In the genomic region with DNA sequence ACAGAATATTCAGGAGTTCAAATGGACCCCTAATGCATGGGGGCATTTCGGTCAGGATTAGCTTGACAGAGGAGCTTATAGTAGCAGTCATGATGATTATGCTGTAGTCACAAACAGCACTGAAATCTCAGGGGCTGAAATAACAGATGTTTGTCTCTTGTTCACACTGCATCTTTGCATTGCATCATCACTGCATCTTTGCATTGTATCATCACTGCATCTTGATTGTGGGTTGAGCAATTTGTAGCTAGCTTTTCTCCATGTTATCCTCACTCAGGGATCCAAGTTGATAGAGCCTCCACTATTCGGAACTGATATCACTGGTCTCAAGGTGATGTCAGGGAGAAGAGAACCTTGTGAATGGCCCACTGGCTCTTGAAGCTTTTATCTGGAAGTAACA, we compare ENCODE assay signal across 17 cellular contexts.
"Had no signal": no experiment of that assay in that cellular context is flagged by ENCODE, and none has a peak within 500 bp of the region (broad histone marks: within the 10 kb centered on the region; RNA-seq: fewer than 3 reads in every experiment).

No MANE protein-coding gene starts in this region.

- H3K4me3 ChIP-seq: adrenal gland, cardiac muscle cell, testis had no signal

- H3K36me3 ChIP-seq: adrenal gland, cardiac muscle cell had no signal

- H3K27ac ChIP-seq: adrenal gland, cardiac muscle cell, testis had no signal

- DNase-seq: activated CD4-positive, alpha-beta T cell treated with anti-CD3 and anti-CD28 coated beads, Interleukin-2, amount 50 U/mL, for 4 hours; activated gamma-delta T cell; adrenal gland; dermis blood vessel endothelial cell; effector memory CD8-positive, alpha-beta T cell; islet precursor cell; occipital lobe; posterior cingulate gyrus; retina; stimulated activated CD4-positive, alpha-beta T cell treated with anti-CD3 and anti-CD28 coated beads, Interleukin-4, amount 100 ng/mL, for 4 hours; SW 1271; testis had no signal

- H3K4me1 Mint-ChIP-seq: activated naive CD4-positive, alpha-beta T cell treated with anti-CD3 and anti-CD28 coated beads, Interleukin-2, amount 50 U/mL, for 24 hours; stimulated activated memory B cell treated with anti-CD40 and anti-IgM and Interleukin-4, amounts not matched to agents 10 μg/mL and 1 μg/mL and 100 μg/mL, for 72 hours had no signal

- H3K9me3 ChIP-seq: adrenal gland, testis had no signal

- H3K27me3 Mint-ChIP-seq: activated naive CD4-positive, alpha-beta T cell treated with anti-CD3 and anti-CD28 coated beads, Interleukin-2, amount 50 U/mL, for 24 hours; stimulated activated memory B cell treated with anti-CD40 and anti-IgM and Interleukin-4, amounts not matched to agents 10 μg/mL and 1 μg/mL and 100 μg/mL, for 72 hours; type B pancreatic cell had no signal

- H3K27me3 ChIP-seq: adrenal gland, cardiac muscle cell, testis had no signal

- H3K4me1 ChIP-seq: adrenal gland, testis had no signal

- H3K4me3 Mint-ChIP-seq: activated naive CD4-positive, alpha-beta T cell treated with anti-CD3 and anti-CD28 coated beads, Interleukin-2, amount 50 U/mL, for 24 hours; effector memory CD8-positive, alpha-beta T cell; stimulated activated memory B cell treated with anti-CD40 and anti-IgM and Interleukin-4, amounts not matched to agents 10 μg/mL and 1 μg/mL and 100 μg/mL, for 72 hours; type B pancreatic cell had no signal

- H3K27ac Mint-ChIP-seq: activated naive CD4-positive, alpha-beta T cell treated with anti-CD3 and anti-CD28 coated beads, Interleukin-2, amount 50 U/mL, for 24 hours; effector memory CD8-positive, alpha-beta T cell; stimulated activated memory B cell treated with anti-CD40 and anti-IgM and Interleukin-4, amounts not matched to agents 10 μg/mL and 1 μg/mL and 100 μg/mL, for 72 hours had no signal

- ATAC-seq: effector memory CD8-positive, alpha-beta T cell; left lobe of liver; stimulated activated memory B cell treated with anti-CD40 and anti-IgM and Interleukin-4, amounts not matched to agents 10 μg/mL and 1 μg/mL and 100 μg/mL, for 72 hours had no signal

- H3K9me3 Mint-ChIP-seq: activated naive CD4-positive, alpha-beta T cell treated with anti-CD3 and anti-CD28 coated beads, Interleukin-2, amount 50 U/mL, for 24 hours; effector memory CD8-positive, alpha-beta T cell; stimulated activated memory B cell treated with anti-CD40 and anti-IgM and Interleukin-4, amounts not matched to agents 10 μg/mL and 1 μg/mL and 100 μg/mL, for 72 hours had no signal

- H3K36me3 Mint-ChIP-seq: activated naive CD4-positive, alpha-beta T cell treated with anti-CD3 and anti-CD28 coated beads, Interleukin-2, amount 50 U/mL, for 24 hours; stimulated activated memory B cell treated with anti-CD40 and anti-IgM and Interleukin-4, amounts not matched to agents 10 μg/mL and 1 μg/mL and 100 μg/mL, for 72 hours had no signal
